ENCODE assay signal across 14 cellular contexts in the genomic region with DNA sequence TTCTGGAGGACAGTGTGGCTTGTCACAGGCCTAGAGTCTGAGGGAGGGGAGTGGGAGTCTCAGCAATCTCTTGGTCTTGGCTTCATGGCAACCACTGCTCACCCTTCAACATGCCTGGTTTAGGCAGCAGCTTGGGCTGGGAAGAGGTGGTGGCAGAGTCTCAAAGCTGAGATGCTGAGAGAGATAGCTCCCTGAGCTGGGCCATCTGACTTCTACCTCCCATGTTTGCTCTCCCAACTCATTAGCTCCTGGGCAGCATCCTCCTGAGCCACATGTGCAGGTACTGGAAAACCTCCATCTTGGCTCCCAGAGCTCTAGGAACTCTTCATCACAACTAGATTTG. TPM values are rescaled to one million over a fixed set of nuclear protein-coding genes. Genes with fewer than 3 reads are reported as not detected.
DNase-seq lines count a peak whose midpoint lies in the region; ATAC-seq and TF ChIP-seq lines count a peak whose summit lies in the region.
"Had no signal": no experiment of that assay in that cellular context is flagged by ENCODE, and none has a peak within 500 bp of the region (broad histone marks: within the 10 kb centered on the region; RNA-seq: fewer than 3 reads in every experiment).

No MANE protein-coding gene starts in this region.

- in situ Hi-C loops in mammary epithelial cell (cut with MboI; ENCODE audit: low sequenced_read_pairs in 2 of 2) = no loop called here

- intact Hi-C loops in MCF 10A (cut with micrococcal nuclease) = no loop called here
- intact Hi-C loops in mammary epithelial cell (cut with micrococcal nuclease) = no loop called here
- intact Hi-C loops in naive thymus-derived CD4-positive, alpha-beta T cell (cut with micrococcal nuclease) = loop anchor here (1.0 to 5.0 kb wide), 7 partner anchors 11 to 687 kb away; a partner anchor contains a TSS
- intact Hi-C loops in vagina (cut with DNase I) = no loop called here
- intact Hi-C loops in Calu3 (cut with micrococcal nuclease; ENCODE audit: unreplicated experiment) = no loop called here

- POLR2A ChIA-PET in MCF 10A (lab: Yijun Ruan, JAX) = interaction anchor here (1.0 to 5.1 kb wide), 8 partner anchors 9 to 61 kb away, joined by 3 to 43 read pairs (median 6); a partner anchor contains a TSS
- POLR2A ChIA-PET in naive thymus-derived CD4-positive, alpha-beta T cell (lab: Charles Lee) = interaction anchor here (0.7 to 34.1 kb wide), 24 partner anchors 7 to 855 kb away, joined by 3 to 2331 read pairs (median 4); a partner anchor contains a TSS

- H3K9me3 ChIP-seq in mammary epithelial cell (replicated peaks; ENCODE audit: insufficient read depth, low read length) (no peaks in the 10 kb centered on the region), vagina (no peaks in the 10 kb centered on the region)
- no peaks in the 10 kb centered on the region for H3K9me3 ChIP-seq in naive thymus-derived CD4-positive, alpha-beta T cell (ENCODE audit: control insufficient read depth in 2 of 3, low read length in 3 of 3)

- H3K27ac Mint-ChIP-seq in MCF 10A (ENCODE audit: low read depth, unreplicated experiment) (peak overlapping the region; percentile 17), Calu3 (ENCODE audit: unreplicated experiment) (no peak overlapping the region)
- peak overlapping the region; percentile 91 for H3K27ac Mint-ChIP-seq in activated naive CD8-positive, alpha-beta T cell treated with anti-CD3 and anti-CD28 coated beads, Interleukin-2, amount 50 U/mL, for 24 hours
- H3K27ac Mint-ChIP-seq in naive thymus-derived CD4-positive, alpha-beta T cell = peak overlapping the region; percentile 96 to 100 (median 99)

- no peaks in the 10 kb centered on the region for H3K27me3 ChIP-seq in mammary epithelial cell (ENCODE audit: insufficient read depth, low read length)
- no peaks in the 10 kb centered on the region for H3K27me3 ChIP-seq in naive thymus-derived CD4-positive, alpha-beta T cell (ENCODE audit: control insufficient read depth in 2 of 2, insufficient read depth in 2 of 2, low read length in 2 of 2)
- H3K27me3 ChIP-seq in vagina = no peaks in the 10 kb centered on the region

- H3K36me3 ChIP-seq in mammary epithelial cell (ENCODE audit: insufficient read depth, low read length) = peaks cover 17% of the 10 kb centered on the region
- peaks cover 31 to 58% (median 46%) of the 10 kb centered on the region in 3 experiments for H3K36me3 ChIP-seq in naive thymus-derived CD4-positive, alpha-beta T cell (ENCODE audit: control insufficient read depth in 2 of 3, insufficient read depth in 3 of 3, low read length in 3 of 3)
- H3K36me3 ChIP-seq in vagina = peaks cover 0 to 65% of the 10 kb centered on the region in 2 donors

- H3K27ac ChIP-seq in mammary epithelial cell (ENCODE audit: insufficient read depth, low read depth, low read length) (no peak overlapping the region), vagina (peak overlapping the region; percentile 51)
- peak overlapping the region; percentile 100 for H3K27ac ChIP-seq in naive thymus-derived CD4-positive, alpha-beta T cell (ENCODE audit: low read depth, low read length)

- DNase-seq in MCF 10A (ENCODE audit: unreplicated experiment) (no peak), mammary epithelial cell (no peak), vagina (ENCODE audit: extremely low spot score in 2 of 2) (no peak), Calu3 (no peak), HuH-7.5 (ENCODE audit: low spot score) (no peak)
- DNase-seq in activated naive CD8-positive, alpha-beta T cell treated with anti-CD3 and anti-CD28 coated beads, Interleukin-2, amount 50 U/mL, for 24 hours = no peak
- no peak for DNase-seq in naive thymus-derived CD4-positive, alpha-beta T cell
- DNase-seq: amygdala, DND-41, NCI-H1694 treated with DMSO at 0.1 percent for 48 hours, NCI-H526 treated with DMSO at 0.1 percent for 48 hours, nucleus accumbens, T1000 had no signal

- dilution Hi-C loops in mammary epithelial cell (cut with HindIII; ENCODE audit: low sequenced_read_pairs) = loop anchor here (5.0 kb wide), 2 partner anchors 67 to 92 kb away; a partner anchor contains a TSS

- H3K4me3 Mint-ChIP-seq in MCF 10A (ENCODE audit: unreplicated experiment) (no peak overlapping the region), Calu3 (ENCODE audit: low read depth, unreplicated experiment) (no peak overlapping the region)
- H3K4me3 Mint-ChIP-seq in activated naive CD8-positive, alpha-beta T cell treated with anti-CD3 and anti-CD28 coated beads, Interleukin-2, amount 50 U/mL, for 24 hours = no peak overlapping the region
- H3K4me3 Mint-ChIP-seq in naive thymus-derived CD4-positive, alpha-beta T cell = peak overlapping the region; percentile 74 to 97 (median 80)

- H3K4me3 ChIP-seq in mammary epithelial cell (replicated peaks in 1 of 3; ENCODE audit: insufficient read depth in 1 of 3, low read depth in 2 of 3, low read length in 3 of 3) (no peak overlapping the region), vagina (no peak overlapping the region)
- peak overlapping the region; percentile 8 for H3K4me3 ChIP-seq in naive thymus-derived CD4-positive, alpha-beta T cell (ENCODE audit: low read length)

- no peak overlapping the region for H2AFZ ChIP-seq in mammary epithelial cell (ENCODE audit: low read depth, low read length)

- no peak overlapping the region for H3K4me2 ChIP-seq in mammary epithelial cell (ENCODE audit: insufficient read depth, low read depth, low read length)

- BruUV-seq in MCF 10A (replicated peaks; lab: Mats Ljungman, UMichigan) (TSS peak; percentile 2), mammary epithelial cell (replicated peaks; lab: Mats Ljungman, UMichigan) (no TSS peak), Calu3 (replicated peaks; lab: Mats Ljungman, UMichigan) (no TSS peak)

- no peaks in the 10 kb centered on the region for H3K9me3 Mint-ChIP-seq in MCF 10A (ENCODE audit: unreplicated experiment)
- H3K9me3 Mint-ChIP-seq in activated naive CD8-positive, alpha-beta T cell treated with anti-CD3 and anti-CD28 coated beads, Interleukin-2, amount 50 U/mL, for 24 hours = no peaks in the 10 kb centered on the region
- peaks cover 0 to 9% (median 0%) of the 10 kb centered on the region in 11 donors for H3K9me3 Mint-ChIP-seq in naive thymus-derived CD4-positive, alpha-beta T cell
- H3K9me3 Mint-ChIP-seq in Calu3 (ENCODE audit: low read depth, unreplicated experiment) = no peaks in the 10 kb centered on the region

- H3K4me1 ChIP-seq in mammary epithelial cell (ENCODE audit: insufficient read depth, low read length) (no peaks in the 10 kb centered on the region), vagina (peaks cover under 1% of the 10 kb centered on the region)
- H3K4me1 ChIP-seq in naive thymus-derived CD4-positive, alpha-beta T cell (ENCODE audit: control insufficient read depth in 2 of 2, insufficient read depth in 2 of 2, low read length in 2 of 2) = peaks cover 37 to 94% of the 10 kb centered on the region in 2 donors

- ATAC-seq in activated naive CD8-positive, alpha-beta T cell treated with anti-CD3 and anti-CD28 coated beads, Interleukin-2, amount 50 U/mL, for 24 hours = no peak
- no peak for ATAC-seq in naive thymus-derived CD4-positive, alpha-beta T cell
- ATAC-seq in HG02759 (IDR thresholded peaks at IDR 0.05; ENCODE audit: unreplicated experiment) = no peak

- TF ChIP-seq CTCF in MCF 10A (IDR thresholded peaks at IDR 0.05; ENCODE audit: unreplicated experiment) = no peak
- no peak for TF ChIP-seq CTCF in mammary epithelial cell (conservative IDR thresholded peaks at IDR 0.05 in 1 of 2, IDR thresholded peaks at IDR 0.05 in 1 of 2; ENCODE audit: extremely low read depth in 1 of 2, insufficient read depth in 1 of 2, low read depth in 1 of 2, low read length in 2 of 2)
- TF ChIP-seq CTCF in vagina (IDR thresholded peaks at IDR 0.05) = no peak
- TF ChIP-seq CTCF in Calu3 (IDR thresholded peaks at IDR 0.05; ENCODE audit: unreplicated experiment) = no peak

- H3K4me1 Mint-ChIP-seq in MCF 10A (ENCODE audit: insufficient read depth, unreplicated experiment) (peaks cover 11% of the 10 kb centered on the region), Calu3 (ENCODE audit: low read depth, unreplicated experiment) (peaks cover 23% of the 10 kb centered on the region)
- peaks cover 76% of the 10 kb centered on the region for H3K4me1 Mint-ChIP-seq in activated naive CD8-positive, alpha-beta T cell treated with anti-CD3 and anti-CD28 coated beads, Interleukin-2, amount 50 U/mL, for 24 hours
- peaks cover 52 to 98% (median 93%) of the 10 kb centered on the region in 7 donors for H3K4me1 Mint-ChIP-seq in naive thymus-derived CD4-positive, alpha-beta T cell

- CTCF ChIA-PET in MCF 10A (lab: Yijun Ruan, JAX) (interaction anchor here (0.8 to 1.9 kb wide), 3 partner anchors 12 to 172 kb away, joined by 3 to 4 read pairs (median 3); a partner anchor contains a TSS), mammary epithelial cell (lab: Charles Lee; ENCODE audit: low non-redundant PET) (no interaction called here), Calu3 (lab: Charles Lee) (interaction anchor here (0.6 to 1.0 kb wide), 2 partner anchors 34 to 120 kb away, joined by 3 read pairs; a partner anchor contains a TSS)
- CTCF ChIA-PET in naive thymus-derived CD4-positive, alpha-beta T cell (lab: Charles Lee) = interaction anchor here (0.7 to 7.5 kb wide), 9 partner anchors 11 to 68 kb away, joined by 3 to 73 read pairs (median 3); a partner anchor contains a TSS

- H4K20me1 ChIP-seq in mammary epithelial cell (ENCODE audit: insufficient read depth, low read length) = no peaks in the 10 kb centered on the region

- H3K36me3 Mint-ChIP-seq in MCF 10A (ENCODE audit: insufficient read depth, unreplicated experiment) = peaks cover 84% of the 10 kb centered on the region
- peaks cover 38% of the 10 kb centered on the region for H3K36me3 Mint-ChIP-seq in activated naive CD8-positive, alpha-beta T cell treated with anti-CD3 and anti-CD28 coated beads, Interleukin-2, amount 50 U/mL, for 24 hours (ENCODE audit: low read depth)
- peaks cover 5 to 61% (median 58%) of the 10 kb centered on the region in 5 donors for H3K36me3 Mint-ChIP-seq in naive thymus-derived CD4-positive, alpha-beta T cell
- peaks cover 21% of the 10 kb centered on the region for H3K36me3 Mint-ChIP-seq in Calu3 (ENCODE audit: insufficient read depth, unreplicated experiment)

- TF ChIP-seq POLR2A in vagina (IDR thresholded peaks at IDR 0.05) = no peak

- no peak overlapping the region for H3K9ac ChIP-seq in mammary epithelial cell (ENCODE audit: insufficient read depth, low read length)

- no peaks in the 10 kb centered on the region for H3K79me2 ChIP-seq in mammary epithelial cell (ENCODE audit: insufficient read depth, low read length)

- H3K27me3 Mint-ChIP-seq in MCF 10A (ENCODE audit: insufficient read depth, unreplicated experiment) (no peaks in the 10 kb centered on the region), Calu3 (ENCODE audit: unreplicated experiment) (no peaks in the 10 kb centered on the region)
- no peaks in the 10 kb centered on the region for H3K27me3 Mint-ChIP-seq in activated naive CD8-positive, alpha-beta T cell treated with anti-CD3 and anti-CD28 coated beads, Interleukin-2, amount 50 U/mL, for 24 hours
- H3K27me3 Mint-ChIP-seq in naive thymus-derived CD4-positive, alpha-beta T cell = no peaks in the 10 kb centered on the region

RNA-seq across cellular contexts. Expression of a gene that starts 13.0 kb away (rescaled TPM):
- total RNA-seq in MCF 10A (2022) (0.25 and 0.93 TPM in 2 replicates), mammary epithelial cell (10 to 100 TPM in 1 of 2 donors, 1 to 10 TPM in 1; 2.9 to 14.2 TPM), vagina (32.4 TPM), Calu3 (2022) (6.2 and 7.5 TPM in 2 replicates)
- polyA plus RNA-seq in mammary epithelial cell = 2.8 TPM
- polyA minus RNA-seq in mammary epithelial cell = 0.31 TPM
- 100 to 1,000 TPM in 4 of 5 experiments, 10 to 100 TPM in 1; 72.8 to 638 (median 594) TPM for total RNA-seq in naive thymus-derived CD4-positive, alpha-beta T cell
- 100 to 1,000 TPM; 606 to 941 TPM for polyA plus RNA-seq in naive thymus-derived CD4-positive, alpha-beta T cell

Comparison
In these comparisons a context has a peak if more than half of its experiments do, and no peak if none do; other contexts are left out.
1. H3K4me3 Mint-ChIP-seq: peak in naive thymus-derived CD4-positive, alpha-beta T cell (10 of 10); none in MCF 10A (single experiment), activated naive CD8-positive, alpha-beta T cell treated with anti-CD3 and anti-CD28 coated beads, Interleukin-2, amount 50 U/mL, for 24 hours (single experiment) and Calu3 (single experiment).
2. intact Hi-C loops: an anchor here in naive thymus-derived CD4-positive, alpha-beta T cell (1.0 to 5.0 kb wide); none called in MCF 10A, mammary epithelial cell, vagina and Calu3.